1 cellular context compared by ENCODE assay signal in the genomic region with DNA sequence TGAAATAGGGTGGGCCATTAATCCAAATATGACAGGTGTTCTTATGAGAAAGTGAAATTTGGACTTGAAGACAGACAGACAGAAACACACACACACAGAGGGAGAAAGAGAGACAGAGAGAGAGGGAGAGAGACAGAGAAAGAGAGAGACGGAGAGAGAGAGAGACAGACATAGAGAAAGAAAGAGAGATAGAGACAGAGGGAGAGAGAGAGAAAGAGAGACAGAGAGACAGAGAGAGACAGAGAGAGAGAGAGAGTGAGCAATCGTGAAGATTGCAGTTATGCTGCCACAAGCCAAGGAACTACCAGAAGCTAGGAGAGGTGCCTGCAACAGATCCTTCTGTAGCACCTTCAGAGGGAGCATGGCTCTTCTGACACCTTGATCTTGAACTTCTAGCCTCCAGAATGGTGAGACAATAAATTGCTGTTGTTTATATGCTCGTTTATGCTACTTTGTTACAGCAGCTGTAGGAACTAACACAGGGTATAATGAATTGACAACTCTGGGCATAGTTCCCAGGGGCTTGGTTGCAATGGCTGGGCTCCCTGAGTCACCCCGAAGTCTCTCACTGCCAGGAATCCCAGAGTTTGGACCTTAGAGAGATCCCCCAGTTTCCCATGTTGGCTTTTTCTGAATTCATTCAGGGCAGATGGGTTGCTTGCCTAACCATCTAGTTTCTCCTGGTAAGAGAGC.
TF ChIP-seq lines count a peak whose summit lies in the region.

No MANE protein-coding gene starts in this region.

TF ChIP-seq in HepG2, 621 proteins besides CTCF, POLR2A, EP300 and RAD21:
- peak; percentile 2; the same call in 1 of the 2 replicates for TF ChIP-seq ATF7 (IDR thresholded peaks at IDR 0.05)
- TF ChIP-seq ATF7 (CRISPR knock-in tag; IDR thresholded peaks at IDR 0.05), result no peak
- TF ChIP-seq ZBTB7B (CRISPR knock-in tag; IDR thresholded peaks at IDR 0.05), result no peak
